ENCODE assay signal across 26 cellular contexts in the genomic region with DNA sequence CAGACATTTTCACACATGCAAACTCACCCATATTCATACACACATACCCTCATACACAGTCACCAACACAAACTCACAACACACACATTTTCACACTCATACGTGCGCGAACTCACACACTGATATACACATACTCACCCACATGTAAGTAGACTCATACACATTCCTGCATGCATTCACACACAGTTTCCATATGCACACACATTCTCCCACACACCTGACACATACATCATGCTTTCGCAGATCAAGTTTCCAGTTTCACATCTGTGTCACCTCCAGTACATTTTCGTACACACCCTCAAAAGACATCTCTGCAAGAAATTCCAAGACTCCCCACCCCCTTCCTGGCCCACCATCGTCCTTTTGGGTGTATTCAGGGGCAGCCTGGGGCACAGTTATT. TPM values are rescaled to one million over a fixed set of nuclear protein-coding genes. Genes with fewer than 3 reads are reported as not detected.
A peak's percentile ranks its signal among the peaks of the same experiment; 100 is the strongest.
DNase-seq lines count a peak whose midpoint lies in the region; ATAC-seq, FAIRE-seq and TF ChIP-seq lines count a peak whose summit lies in the region.
"Had no signal": no experiment of that assay in that cellular context is flagged by ENCODE, and none has a peak within 500 bp of the region (broad histone marks: within the 10 kb centered on the region; RNA-seq: fewer than 3 reads in every experiment).

No MANE protein-coding gene starts in this region.

- POLR2A ChIA-PET in activated CD4-positive, alpha-beta T cell treated with anti-CD3 and anti-CD28 coated beads for 36 hours (lab: Charles Lee): no interaction called here
- POLR2A ChIA-PET in activated CD4-positive, alpha-beta memory T cell treated with anti-CD3 and anti-CD28 coated beads, Interleukin-2, amount 10 ng/mL, durations not matched to agents 7 days and 5 days (lab: Charles Lee): no interaction called here

- CTCF ChIA-PET in activated CD4-positive, alpha-beta T cell treated with anti-CD3 and anti-CD28 coated beads for 36 hours (lab: Charles Lee): interaction anchor here (1.0 to 1.5 kb wide), 2 partner anchors 10 to 25 kb away, joined by 3 to 5 read pairs; no protein-coding TSS in a partner anchor
- CTCF ChIA-PET in activated CD4-positive, alpha-beta memory T cell treated with anti-CD3 and anti-CD28 coated beads, Interleukin-2, amount 10 ng/mL, durations not matched to agents 7 days and 5 days (lab: Charles Lee): interaction anchor here (2.5 kb wide), 1 partner anchor 21 kb away, joined by 6 read pairs; no protein-coding TSS in a partner anchor

- no peak overlapping the region for H3K4me3 ChIP-seq in bronchial epithelial cell (ENCODE audit: low read depth, low read length)
- H3K4me3 ChIP-seq: BLaER1, K562, MG63, PC-9 had no signal

- no peak for TF ChIP-seq CTCF in CD14-positive monocyte (IDR thresholded peaks at IDR 0.05)
- TF ChIP-seq CTCF in bronchial epithelial cell (IDR thresholded peaks at IDR 0.05; ENCODE audit: insufficient read depth, low read length, severe bottlenecking): no peak
- TF ChIP-seq CTCF in neural crest cell (conservative IDR thresholded peaks at IDR 0.05): no peak

- H3K27ac Mint-ChIP-seq in activated CD4-positive, alpha-beta T cell treated with anti-CD3 and anti-CD28 coated beads for 36 hours: no peak overlapping the region
- no peak overlapping the region for H3K27ac Mint-ChIP-seq in activated CD4-positive, alpha-beta T cell treated with anti-CD3 and anti-CD28 coated beads, Interleukin-2, amount 10 ng/mL, durations not matched to agents 24 days and 14 days
- H3K27ac Mint-ChIP-seq in CD14-positive monocyte: peak overlapping the region in 5 of 7 donors; percentile 53 to 97 (median 84)
- H3K27ac Mint-ChIP-seq in neural crest cell (ENCODE audit: unreplicated experiment): peak overlapping the region; percentile 20
- H3K27ac Mint-ChIP-seq in activated CD4-positive, alpha-beta memory T cell treated with anti-CD3 and anti-CD28 coated beads, Interleukin-2, amount 10 ng/mL, durations not matched to agents 7 days and 5 days: no peak overlapping the region

- peak; percentile 44 for ATAC-seq in activated CD4-positive, alpha-beta T cell treated with anti-CD3 and anti-CD28 coated beads for 36 hours
- ATAC-seq in HG02981 (IDR thresholded peaks at IDR 0.05; ENCODE audit: unreplicated experiment): no peak
- ATAC-seq: HCT116, K562 had no signal

- DNase-seq in activated CD4-positive, alpha-beta T cell treated with anti-CD3 and anti-CD28 coated beads for 36 hours: no peak
- DNase-seq in activated CD4-positive, alpha-beta T cell treated with anti-CD3 and anti-CD28 coated beads, Interleukin-2, amount 10 ng/mL, durations not matched to agents 24 days and 14 days: no peak
- no peak for DNase-seq in CD14-positive monocyte (ENCODE audit: low spot score)
- DNase-seq in bronchial epithelial cell (ENCODE audit: low read depth): peak; percentile 36
- no peak for DNase-seq in neural crest cell (ENCODE audit: low read depth, low spot score)
- DNase-seq in GM19240 (ENCODE audit: insufficient read length, low spot score): no peak
- DNase-seq in activated CD4-positive, alpha-beta memory T cell treated with anti-CD3 and anti-CD28 coated beads, Interleukin-2, amount 10 ng/mL, durations not matched to agents 7 days and 5 days: no peak
- DNase-seq: ACHN; Calu3; CD8-positive, alpha-beta memory T cell; DMS153; MG63; NCI-H1048; NCI-H1417 treated with DMSO at 0.1 percent for 48 hours; NCI-H187 treated with DMSO at 0.1 percent for 48 hours; NCI-H510A treated with DMSO at 0.1 percent for 48 hours; NCI-H748 treated with DMSO at 0.1 percent for 48 hours; PC-9; RPMI8226; SHP77 had no signal

- H3K9me3 Mint-ChIP-seq in activated CD4-positive, alpha-beta T cell treated with anti-CD3 and anti-CD28 coated beads for 36 hours (ENCODE audit: low read depth): no peaks in the 10 kb centered on the region
- H3K9me3 Mint-ChIP-seq in activated CD4-positive, alpha-beta T cell treated with anti-CD3 and anti-CD28 coated beads, Interleukin-2, amount 10 ng/mL, durations not matched to agents 24 days and 14 days: no peaks in the 10 kb centered on the region
- H3K9me3 Mint-ChIP-seq in CD14-positive monocyte (no peaks in the 10 kb centered on the region), neural crest cell (no peaks in the 10 kb centered on the region)
- H3K9me3 Mint-ChIP-seq in activated CD4-positive, alpha-beta memory T cell treated with anti-CD3 and anti-CD28 coated beads, Interleukin-2, amount 10 ng/mL, durations not matched to agents 7 days and 5 days: no peaks in the 10 kb centered on the region
- H3K9me3 Mint-ChIP-seq: CD8-positive, alpha-beta memory T cell had no signal

- peaks cover 2% of the 10 kb centered on the region for H3K4me1 Mint-ChIP-seq in activated CD4-positive, alpha-beta T cell treated with anti-CD3 and anti-CD28 coated beads for 36 hours
- no peaks in the 10 kb centered on the region for H3K4me1 Mint-ChIP-seq in activated CD4-positive, alpha-beta T cell treated with anti-CD3 and anti-CD28 coated beads, Interleukin-2, amount 10 ng/mL, durations not matched to agents 24 days and 14 days
- H3K4me1 Mint-ChIP-seq in CD14-positive monocyte (peaks cover 48% of the 10 kb centered on the region), neural crest cell (peaks cover 20% of the 10 kb centered on the region)
- no peaks in the 10 kb centered on the region for H3K4me1 Mint-ChIP-seq in activated CD4-positive, alpha-beta memory T cell treated with anti-CD3 and anti-CD28 coated beads, Interleukin-2, amount 10 ng/mL, durations not matched to agents 7 days and 5 days
- H3K4me1 Mint-ChIP-seq: CD8-positive, alpha-beta memory T cell had no signal

- peaks cover 2% of the 10 kb centered on the region for H3K27me3 ChIP-seq in bronchial epithelial cell (ENCODE audit: control insufficient read depth, insufficient read depth, low read length)
- H3K27me3 ChIP-seq: BLaER1 had no signal

- no peak overlapping the region for H3K4me3 Mint-ChIP-seq in activated CD4-positive, alpha-beta T cell treated with anti-CD3 and anti-CD28 coated beads for 36 hours
- no peak overlapping the region for H3K4me3 Mint-ChIP-seq in activated CD4-positive, alpha-beta T cell treated with anti-CD3 and anti-CD28 coated beads, Interleukin-2, amount 10 ng/mL, durations not matched to agents 24 days and 14 days
- H3K4me3 Mint-ChIP-seq in CD14-positive monocyte (no peak overlapping the region), neural crest cell (no peak overlapping the region)
- no peak overlapping the region for H3K4me3 Mint-ChIP-seq in activated CD4-positive, alpha-beta memory T cell treated with anti-CD3 and anti-CD28 coated beads, Interleukin-2, amount 10 ng/mL, durations not matched to agents 7 days and 5 days
- H3K4me3 Mint-ChIP-seq: CD8-positive, alpha-beta memory T cell had no signal

- H3K27me3 Mint-ChIP-seq in activated CD4-positive, alpha-beta T cell treated with anti-CD3 and anti-CD28 coated beads for 36 hours: peaks cover 8% of the 10 kb centered on the region
- H3K27me3 Mint-ChIP-seq in activated CD4-positive, alpha-beta T cell treated with anti-CD3 and anti-CD28 coated beads, Interleukin-2, amount 10 ng/mL, durations not matched to agents 24 days and 14 days: no peaks in the 10 kb centered on the region
- H3K27me3 Mint-ChIP-seq in CD14-positive monocyte (ENCODE audit: low read depth in 3 of 3) (peaks cover 0 to 5% (median 2%) of the 10 kb centered on the region in 3 donors), neural crest cell (ENCODE audit: low read depth) (peaks cover 8% of the 10 kb centered on the region)
- peaks cover 5% of the 10 kb centered on the region for H3K27me3 Mint-ChIP-seq in activated CD4-positive, alpha-beta memory T cell treated with anti-CD3 and anti-CD28 coated beads, Interleukin-2, amount 10 ng/mL, durations not matched to agents 7 days and 5 days

- H3K36me3 ChIP-seq in bronchial epithelial cell (ENCODE audit: control insufficient read depth, insufficient read depth, low read length): no peaks in the 10 kb centered on the region
- H3K36me3 ChIP-seq: BLaER1, MG63 had no signal

- no peak for FAIRE-seq in bronchial epithelial cell (lab: Jason Lieb, UNC)
- FAIRE-seq: G401.6, H1, K562 had no signal

- intact Hi-C loops in activated CD4-positive, alpha-beta T cell treated with anti-CD3 and anti-CD28 coated beads for 36 hours (cut with DNase I, micrococcal nuclease): no loop called here
- intact Hi-C loops in activated CD4-positive, alpha-beta T cell treated with anti-CD3 and anti-CD28 coated beads, Interleukin-2, amount 10 ng/mL, durations not matched to agents 24 days and 14 days (cut with micrococcal nuclease): no loop called here
- intact Hi-C loops in CD14-positive monocyte (cut with micrococcal nuclease): no loop called here

- no peaks in the 10 kb centered on the region for H3K36me3 Mint-ChIP-seq in activated CD4-positive, alpha-beta T cell treated with anti-CD3 and anti-CD28 coated beads for 36 hours (ENCODE audit: low read depth)
- H3K36me3 Mint-ChIP-seq in activated CD4-positive, alpha-beta T cell treated with anti-CD3 and anti-CD28 coated beads, Interleukin-2, amount 10 ng/mL, durations not matched to agents 24 days and 14 days (ENCODE audit: low read depth): no peaks in the 10 kb centered on the region
- H3K36me3 Mint-ChIP-seq in CD14-positive monocyte (no peaks in the 10 kb centered on the region), neural crest cell (ENCODE audit: low read depth) (no peaks in the 10 kb centered on the region)
- no peaks in the 10 kb centered on the region for H3K36me3 Mint-ChIP-seq in activated CD4-positive, alpha-beta memory T cell treated with anti-CD3 and anti-CD28 coated beads, Interleukin-2, amount 10 ng/mL, durations not matched to agents 7 days and 5 days (ENCODE audit: low read depth)
- H3K36me3 Mint-ChIP-seq: CD8-positive, alpha-beta memory T cell had no signal

RNA-seq across cellular contexts. Expression of gene MMP2, which starts 35.6 kb away (rescaled TPM):
- not detected for total RNA-seq in activated CD4-positive, alpha-beta T cell treated with anti-CD3 and anti-CD28 coated beads for 36 hours
- not detected in 2 replicates for total RNA-seq in activated CD4-positive, alpha-beta T cell treated with anti-CD3 and anti-CD28 coated beads, Interleukin-2, amount 10 ng/mL, durations not matched to agents 24 days and 14 days
- not detected for polyA plus RNA-seq in CD14-positive monocyte
- 5.8 and 12.4 TPM in 2 replicates for total RNA-seq in bronchial epithelial cell
- 138 and 153 TPM in 2 replicates for total RNA-seq in neural crest cell
- under 1 TPM; 0.20 to 0.30 TPM for total RNA-seq in activated CD4-positive, alpha-beta memory T cell treated with anti-CD3 and anti-CD28 coated beads, Interleukin-2, amount 10 ng/mL, durations not matched to agents 7 days and 5 days
- total RNA-seq: Calu3; CD8-positive, alpha-beta memory T cell had no signal
- polyA plus RNA-seq: CD8-positive, alpha-beta memory T cell; K562 had no signal

Comparison
In these comparisons a context has a peak if more than half of its experiments do, and no peak if none do; other contexts are left out.
1. H3K27ac Mint-ChIP-seq: peak in CD14-positive monocyte (5 of 7) and neural crest cell (single experiment); none in activated CD4-positive, alpha-beta T cell treated with anti-CD3 and anti-CD28 coated beads for 36 hours (single experiment), activated CD4-positive, alpha-beta T cell treated with anti-CD3 and anti-CD28 coated beads, Interleukin-2, amount 10 ng/mL, durations not matched to agents 24 days and 14 days (single experiment) and activated CD4-positive, alpha-beta memory T cell treated with anti-CD3 and anti-CD28 coated beads, Interleukin-2, amount 10 ng/mL, durations not matched to agents 7 days and 5 days (single experiment).
2. RNA of gene MMP2, which starts 35.6 kb away (total RNA-seq): 138 to 153 TPM in neural crest cell; 5.8 to 12.4 TPM in bronchial epithelial cell, 0.20 to 0.30 TPM in activated CD4-positive, alpha-beta memory T cell treated with anti-CD3 and anti-CD28 coated beads, Interleukin-2, amount 10 ng/mL, durations not matched to agents 7 days and 5 days, not detected in activated CD4-positive, alpha-beta T cell treated with anti-CD3 and anti-CD28 coated beads for 36 hours and not detected in activated CD4-positive, alpha-beta T cell treated with anti-CD3 and anti-CD28 coated beads, Interleukin-2, amount 10 ng/mL, durations not matched to agents 24 days and 14 days; every median in the first group is over 10 times any median in the second.